10 cellular contexts compared by ENCODE assay signal in the genomic region with DNA sequence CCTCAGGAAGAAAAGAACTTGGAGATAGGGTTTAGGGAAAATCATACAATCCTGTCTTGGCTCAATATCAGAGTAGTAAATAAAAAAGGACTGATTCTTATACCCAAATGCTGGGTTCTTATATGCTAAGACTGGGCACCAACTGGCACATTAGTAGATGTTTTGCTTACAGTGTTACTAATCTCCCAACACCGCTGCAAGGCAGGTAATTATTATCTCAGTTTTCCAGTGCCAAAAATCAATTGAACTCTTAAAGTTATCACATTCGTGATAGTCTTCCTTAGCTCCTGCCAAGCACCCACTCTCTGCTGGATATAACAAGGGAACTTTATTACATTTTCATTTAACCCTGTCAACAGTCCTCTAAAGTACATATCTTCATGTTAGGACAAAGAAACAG. TPM values are rescaled to one million over a fixed set of nuclear protein-coding genes. Genes with fewer than 3 reads are reported as not detected.
DNase-seq lines count a peak whose midpoint lies in the region; ATAC-seq and TF ChIP-seq lines count a peak whose summit lies in the region.
"Had no signal": no experiment of that assay in that cellular context is flagged by ENCODE, and none has a peak within 500 bp of the region (broad histone marks: within the 10 kb centered on the region; RNA-seq: fewer than 3 reads in every experiment).

No MANE protein-coding gene starts in this region.

- no peak overlapping the region for H3K4ac ChIP-seq in neuronal stem cell (ENCODE audit: low read length)

- H2BK120ac ChIP-seq in neuronal stem cell (ENCODE audit: low read depth, low read length), result no peak overlapping the region

- H3K18ac ChIP-seq in neuronal stem cell (ENCODE audit: low read length), result no peak overlapping the region

- TF ChIP-seq CTCF in astrocyte of the cerebellum (IDR thresholded peaks at IDR 0.05; ENCODE audit: low read depth, low read length, missing control alignments) (no peak), right lobe of liver (IDR thresholded peaks at IDR 0.05) (no peak)

- peak; percentile 39 for TF ChIP-seq POLR2A in right lobe of liver (IDR thresholded peaks at IDR 0.05)

- H3K4me3 ChIP-seq in GM23248 (no peak overlapping the region), astrocyte of the cerebellum (ENCODE audit: low read depth, low read length) (peak overlapping the region; percentile 62), right lobe of liver (peak overlapping the region; percentile 64 to 80 (median 74)), neuronal stem cell (ENCODE audit: low read length in 2 of 2) (no peak overlapping the region)

- H3K27me3 Mint-ChIP-seq in stimulated activated naive B cell treated with anti-CD40 and anti-IgM and Interleukin-4, amounts not matched to agents 10 μg/mL and 1 μg/mL and 100 μg/mL, for 72 hours, result no peaks in the 10 kb centered on the region
- H3K27me3 Mint-ChIP-seq: activated naive CD8-positive, alpha-beta T cell had no signal

- no peaks in the 10 kb centered on the region for H4K20me1 ChIP-seq in GM23248 (ENCODE audit: insufficient read depth)

- DNase-seq in GM23248 (no peak), astrocyte of the cerebellum (ENCODE audit: low read depth) (no peak), right lobe of liver (no peak), NCI-H446 treated with DMSO at 0.1 percent for 48 hours (lab: John Stamatoyannopoulos, UW) (no peak), NCI-H1436 treated with DMSO at 0.1 percent for 48 hours (lab: John Stamatoyannopoulos, UW) (no peak), neuronal stem cell (ENCODE audit: low spot score) (no peak)
- DNase-seq in stimulated activated naive B cell treated with anti-CD40 and anti-IgM and Interleukin-4, amounts not matched to agents 10 μg/mL and 1 μg/mL and 100 μg/mL, for 72 hours, result no peak
- no peak for DNase-seq in activated CD4-positive, alpha-beta T cell treated with anti-CD3 and anti-CD28 coated beads for 48 hours
- DNase-seq: NCI-H2227 treated with DMSO at 0.1 percent for 48 hours had no signal

- no peak overlapping the region for H2AK5ac ChIP-seq in neuronal stem cell (ENCODE audit: low read depth, low read length)

- ATAC-seq in right lobe of liver, result peak; percentile 21 to 38 (median 34)
- no peak for ATAC-seq in stimulated activated naive B cell treated with anti-CD40 and anti-IgM and Interleukin-4, amounts not matched to agents 10 μg/mL and 1 μg/mL and 100 μg/mL, for 72 hours (replicated peaks)

- in situ Hi-C loops in GM23248 (cut with MboI), result no loop called here
- in situ Hi-C loops in astrocyte of the cerebellum (cut with HindIII; ENCODE audit: low sequenced_read_pairs), result no loop called here

- intact Hi-C loops in right lobe of liver (cut with DNase I), result loop anchor here in 1 of 2 donors (10.0 kb wide), 1 partner anchor 57 kb away; no protein-coding TSS in a partner anchor

- H4K8ac ChIP-seq in neuronal stem cell (ENCODE audit: low read depth, low read length), result no peak overlapping the region

- peak overlapping the region; percentile 80 for H3K27ac Mint-ChIP-seq in stimulated activated naive B cell treated with anti-CD40 and anti-IgM and Interleukin-4, amounts not matched to agents 10 μg/mL and 1 μg/mL and 100 μg/mL, for 72 hours
- H3K27ac Mint-ChIP-seq: activated naive CD8-positive, alpha-beta T cell had no signal

- H4K91ac ChIP-seq in neuronal stem cell (ENCODE audit: low read depth, low read length, poor library complexity), result no peak overlapping the region

- H3K27ac ChIP-seq in GM23248, result no peak overlapping the region
- peak overlapping the region; percentile 47 to 80 (median 76) for H3K27ac ChIP-seq in right lobe of liver
- no peak overlapping the region for H3K27ac ChIP-seq in neuronal stem cell (replicated peaks; ENCODE audit: low read length)

- H3K9me3 ChIP-seq in GM23248 (ENCODE audit: low read depth), result no peaks in the 10 kb centered on the region
- H3K9me3 ChIP-seq in right lobe of liver, result no peaks in the 10 kb centered on the region
- no peaks in the 10 kb centered on the region for H3K9me3 ChIP-seq in neuronal stem cell (replicated peaks in 1 of 2; ENCODE audit: control insufficient read depth in 2 of 2, insufficient read depth in 1 of 2, low read depth in 1 of 2, low read length in 2 of 2)

- H3K4me1 ChIP-seq in GM23248 (ENCODE audit: insufficient read depth) (peaks cover 19% of the 10 kb centered on the region), right lobe of liver (peaks cover 0 to 50% (median 23%) of the 10 kb centered on the region in 4 donors), neuronal stem cell (ENCODE audit: control insufficient read depth in 2 of 2, insufficient read depth in 1 of 2, low read depth in 1 of 2, low read length in 2 of 2) (peaks cover 6 to 27% of the 10 kb centered on the region in 2 donors)

- peaks cover 9% of the 10 kb centered on the region; the same call in 1 of the 2 replicates for H3F3A ChIP-seq in GM23248 (ENCODE audit: insufficient read depth)

- H3K4me1 Mint-ChIP-seq in stimulated activated naive B cell treated with anti-CD40 and anti-IgM and Interleukin-4, amounts not matched to agents 10 μg/mL and 1 μg/mL and 100 μg/mL, for 72 hours, result peaks cover 32 to 79% of the 10 kb centered on the region in 2 donors

- no peak overlapping the region for H2BK15ac ChIP-seq in neuronal stem cell (ENCODE audit: low read length)

- H3K36me3 ChIP-seq in GM23248 (ENCODE audit: low read depth) (no peaks in the 10 kb centered on the region), right lobe of liver (peaks cover 0 to 29% (median 13%) of the 10 kb centered on the region in 4 donors), neuronal stem cell (replicated peaks in 1 of 2; ENCODE audit: control insufficient read depth in 2 of 2, insufficient read depth in 2 of 2, low read length in 2 of 2) (no peaks in the 10 kb centered on the region)

- H3K14ac ChIP-seq in neuronal stem cell (ENCODE audit: low read length), result no peak overlapping the region

- H3K9ac ChIP-seq in GM23248, result no peak overlapping the region
- H3K9ac ChIP-seq in neuronal stem cell (ENCODE audit: low read depth, low read length, poor library complexity), result no peak overlapping the region

- peaks cover 6 to 15% of the 10 kb centered on the region in 2 donors for H3K36me3 Mint-ChIP-seq in stimulated activated naive B cell treated with anti-CD40 and anti-IgM and Interleukin-4, amounts not matched to agents 10 μg/mL and 1 μg/mL and 100 μg/mL, for 72 hours
- H3K36me3 Mint-ChIP-seq: activated naive CD8-positive, alpha-beta T cell had no signal

- peak overlapping the region; percentile 85 to 91 for H3K4me3 Mint-ChIP-seq in stimulated activated naive B cell treated with anti-CD40 and anti-IgM and Interleukin-4, amounts not matched to agents 10 μg/mL and 1 μg/mL and 100 μg/mL, for 72 hours
- H3K4me3 Mint-ChIP-seq: activated naive CD8-positive, alpha-beta T cell had no signal

- no peak overlapping the region for H3K4me2 ChIP-seq in GM23248 (ENCODE audit: unreplicated experiment)
- no peak overlapping the region for H3K4me2 ChIP-seq in neuronal stem cell (ENCODE audit: insufficient read depth, low read length, poor library complexity, severe bottlenecking)

- no peaks in the 10 kb centered on the region for H3K27me3 ChIP-seq in GM23248 (replicated peaks; ENCODE audit: insufficient read depth)
- H3K27me3 ChIP-seq in right lobe of liver, result no peaks in the 10 kb centered on the region
- no peaks in the 10 kb centered on the region for H3K27me3 ChIP-seq in neuronal stem cell (ENCODE audit: control insufficient read depth in 3 of 3, insufficient read depth in 3 of 3, low read depth in 1 of 3, low read length in 3 of 3)

- no peak overlapping the region for H3K23ac ChIP-seq in neuronal stem cell (ENCODE audit: low read depth, low read length, poor library complexity)

- no peaks in the 10 kb centered on the region for H3K79me1 ChIP-seq in neuronal stem cell (ENCODE audit: low read depth, low read length)

- no peaks in the 10 kb centered on the region for H3K9me3 Mint-ChIP-seq in stimulated activated naive B cell treated with anti-CD40 and anti-IgM and Interleukin-4, amounts not matched to agents 10 μg/mL and 1 μg/mL and 100 μg/mL, for 72 hours

- no peak overlapping the region for H2BK5ac ChIP-seq in neuronal stem cell (ENCODE audit: low read length)

- H2BK12ac ChIP-seq in neuronal stem cell (ENCODE audit: low read length), result no peak overlapping the region

- no peaks in the 10 kb centered on the region for H3K79me2 ChIP-seq in GM23248 (ENCODE audit: insufficient read depth)

- H2AFZ ChIP-seq in GM23248 (0 out of 2 replicates have a peak overlapping the region, but pooled peaks have one; percentile 7), neuronal stem cell (ENCODE audit: low read length) (no peak overlapping the region)

- no peaks in the 10 kb centered on the region for H3K9me2 ChIP-seq in GM23248 (ENCODE audit: insufficient read depth)

- WGBS in GM23248 (ENCODE audit: low coverage in 1 of 2, low lambda C conversion rate in 2 of 2, missing lambda C conversion rate in 2 of 2), 2 experiments, result 24 to 26% methylated on average over 2 of the region's 2 CpGs
- 7% methylated on average over 2 of the region's 2 CpGs for WGBS in right lobe of liver (ENCODE audit: insufficient coverage, low coverage, low lambda C conversion rate, missing lambda C conversion rate)
- WGBS in neuronal stem cell (ENCODE audit: extremely low coverage in 2 of 2, insufficient read length in 2 of 2, insufficient replicate concordance in 1 of 2), 2 donors, result no CpG with 5 or more reads among the region's 2 CpGs

RNA-seq across cellular contexts. Expression of a gene that starts 25.0 kb away (rescaled TPM):
- total RNA-seq in GM23248 (2014; rRNA removed; shearing (Covaris generic)), result not detected in 2 replicates
- polyA plus RNA-seq in GM23248 (2016; fragmentation: Nextera tagmentation; extraction: Ambion mirVana), result not detected in 2 replicates
- not detected for total RNA-seq in right lobe of liver
- not detected for polyA plus RNA-seq in neuronal stem cell (2013, experiment 1 of 2)
- polyA plus RNA-seq in neuronal stem cell (2013, experiment 2 of 2), result not detected

Comparison
In these comparisons a context has a peak if more than half of its experiments do, and no peak if none do; other contexts are left out.
1. H3K27ac ChIP-seq: peak in right lobe of liver (3 of 3); none in GM23248 (single experiment) and neuronal stem cell (single experiment).
2. H3K4me3 ChIP-seq: peak in astrocyte of the cerebellum (single experiment) and right lobe of liver (3 of 3); none in GM23248 (single experiment) and neuronal stem cell (0 of 2).
3. ATAC-seq: peak in right lobe of liver (4 of 4); none in stimulated activated naive B cell treated with anti-CD40 and anti-IgM and Interleukin-4, amounts not matched to agents 10 μg/mL and 1 μg/mL and 100 μg/mL, for 72 hours (0 of 2).